1 cellular context compared by ENCODE assay signal in the genomic region with DNA sequence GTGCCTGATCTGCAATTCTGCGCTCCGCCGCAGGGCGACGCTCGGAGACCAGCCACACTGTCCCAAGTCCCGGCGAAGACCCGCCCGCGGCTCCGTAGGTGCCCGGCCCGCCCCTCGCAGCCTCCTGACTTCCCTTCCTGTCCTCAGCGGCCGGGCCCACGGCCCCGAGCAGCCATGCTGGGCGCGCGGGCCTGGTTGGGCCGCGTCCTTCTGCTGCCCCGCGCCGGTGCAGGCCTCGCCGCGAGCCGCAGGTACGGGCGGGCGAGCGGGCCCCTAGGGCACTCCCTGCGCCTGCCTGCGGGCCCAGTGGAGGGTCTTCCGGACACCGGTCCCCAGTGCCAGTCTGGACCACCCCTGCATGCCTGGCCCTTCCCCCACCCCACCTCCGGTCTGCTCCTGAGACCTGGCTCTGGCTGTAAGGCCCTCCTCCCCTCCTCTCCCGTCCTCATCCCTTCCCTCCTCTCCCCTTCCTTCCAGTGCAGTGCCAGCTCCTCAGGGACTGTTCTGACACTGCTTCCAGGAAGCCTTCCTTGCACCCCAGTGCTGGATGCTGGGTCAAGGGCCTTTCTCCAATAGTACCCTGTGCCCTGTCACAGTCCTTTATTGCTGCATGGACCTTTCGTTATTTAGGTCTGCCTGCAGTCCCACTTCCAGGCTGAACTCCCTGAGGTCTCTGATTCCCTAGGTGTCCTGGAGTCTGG.
TF ChIP-seq lines count a peak whose summit lies in the region.

A gene (plus strand): TSS at position 140 of the 701 bp plus-strand sequence. CDS start 35 bp downstream, at position 175.

TF ChIP-seq in HepG2, 621 proteins besides CTCF, POLR2A, EP300 and RAD21 (continued from another document and continues in another):
- TF ChIP-seq, protein P1, sequence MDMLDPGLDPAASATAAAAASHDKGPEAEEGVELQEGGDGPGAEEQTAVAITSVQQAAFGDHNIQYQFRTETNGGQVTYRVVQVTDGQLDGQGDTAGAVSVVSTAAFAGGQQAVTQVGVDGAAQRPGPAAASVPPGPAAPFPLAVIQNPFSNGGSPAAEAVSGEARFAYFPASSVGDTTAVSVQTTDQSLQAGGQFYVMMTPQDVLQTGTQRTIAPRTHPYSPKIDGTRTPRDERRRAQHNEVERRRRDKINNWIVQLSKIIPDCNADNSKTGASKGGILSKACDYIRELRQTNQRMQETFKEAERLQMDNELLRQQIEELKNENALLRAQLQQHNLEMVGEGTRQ (IDR thresholded peaks at IDR 0.05; ENCODE audit: low read depth, low read length) = no peak
- TF ChIP-seq, protein P1 (CRISPR knock-in tag; IDR thresholded peaks at IDR 0.05; ENCODE audit: borderline replicate concordance) = no peak
- TF ChIP-seq MIER2 (CRISPR knock-in tag; IDR thresholded peaks at IDR 0.05) (peak; percentile 44; the same call in 1 of the 2 replicates), SSRP1 (CRISPR knock-in tag; IDR thresholded peaks at IDR 0.05) (no peak), GFI1 (CRISPR knock-in tag; IDR thresholded peaks at IDR 0.05; ENCODE audit: borderline replicate concordance) (peak; percentile 16; the same call in 1 of the 2 replicates), ZNF136 (CRISPR knock-in tag; IDR thresholded peaks at IDR 0.05; ENCODE audit: low read depth) (no peak), ZBTB20 (CRISPR knock-in tag; IDR thresholded peaks at IDR 0.05; ENCODE audit: borderline replicate concordance, low read depth) (0 out of 2 replicates have a peak, but pooled peaks have one; percentile 50), MTA1 (CRISPR knock-in tag; IDR thresholded peaks at IDR 0.05; ENCODE audit: borderline replicate concordance) (peak; percentile 53; the same call in 1 of the 2 replicates), MTF2 (CRISPR knock-in tag; IDR thresholded peaks at IDR 0.05; ENCODE audit: borderline replicate concordance) (no peak), GZF1 (CRISPR knock-in tag; IDR thresholded peaks at IDR 0.05) (peak; percentile 57; the same call in 1 of the 2 replicates), SUZ12 (IDR thresholded peaks at IDR 0.05; ENCODE audit: low read depth, low read length) (no peak), SP4 (CRISPR knock-in tag; IDR thresholded peaks at IDR 0.05) (no peak; the same call in 1 of the 2 replicates), CBX2 (IDR thresholded peaks at IDR 0.05; ENCODE audit: low read depth, low read length) (no peak), CBX2 (CRISPR knock-in tag; IDR thresholded peaks at IDR 0.05; ENCODE audit: low read depth) (peak; percentile 68; the same call in 1 of the 2 replicates), TCF7 (IDR thresholded peaks at IDR 0.05; ENCODE audit: low read depth) (no peak), HNRNPUL1 (IDR thresholded peaks at IDR 0.05; ENCODE audit: low read depth, low read length) (no peak), ZNF382 (CRISPR knock-in tag; IDR thresholded peaks at IDR 0.05; ENCODE audit: borderline replicate concordance) (no peak), ZFP36L1 (CRISPR knock-in tag; IDR thresholded peaks at IDR 0.05) (no peak; the same call in 1 of the 2 replicates), GATAD1 (CRISPR knock-in tag; IDR thresholded peaks at IDR 0.05) (peak; percentile 63), ZNF616 (CRISPR knock-in tag; IDR thresholded peaks at IDR 0.05; ENCODE audit: low read depth) (no peak), KLF11 (CRISPR knock-in tag; IDR thresholded peaks at IDR 0.05) (peak; percentile 29; the same call in 1 of the 2 replicates), ZNF598 (CRISPR knock-in tag; IDR thresholded peaks at IDR 0.05; ENCODE audit: borderline replicate concordance) (no peak), ZNF562 (CRISPR knock-in tag; IDR thresholded peaks at IDR 0.05; ENCODE audit: borderline replicate concordance) (no peak), ZNF709 (CRISPR knock-in tag; IDR thresholded peaks at IDR 0.05) (peak; percentile 83), CREB1 (IDR thresholded peaks at IDR 0.05) (no peak), CREB1 (CRISPR knock-in tag; IDR thresholded peaks at IDR 0.05) (no peak), TMF1 (CRISPR knock-in tag; IDR thresholded peaks at IDR 0.05; ENCODE audit: low read depth) (no peak), SIX1 (CRISPR knock-in tag; IDR thresholded peaks at IDR 0.05; ENCODE audit: borderline replicate concordance) (no peak), ZNF124 (CRISPR knock-in tag; IDR thresholded peaks at IDR 0.05) (peak; percentile 79), ZNF431 (CRISPR knock-in tag; IDR thresholded peaks at IDR 0.05; ENCODE audit: borderline replicate concordance, low read depth) (0 out of 2 replicates have a peak, but pooled peaks have one; percentile 50), ZSCAN21 (CRISPR knock-in tag; IDR thresholded peaks at IDR 0.05; ENCODE audit: borderline replicate concordance) (peak; percentile 86), ZNF879 (CRISPR knock-in tag; IDR thresholded peaks at IDR 0.05) (0 out of 2 replicates have a peak, but pooled peaks have one; percentile 73), KDM6A (CRISPR knock-in tag; IDR thresholded peaks at IDR 0.05; ENCODE audit: low read depth) (no peak), TARDBP (CRISPR knock-in tag; IDR thresholded peaks at IDR 0.05) (no peak), ZNF263 (CRISPR knock-in tag; IDR thresholded peaks at IDR 0.05) (peak; percentile 86), ZNF747 (CRISPR knock-in tag; IDR thresholded peaks at IDR 0.05; ENCODE audit: borderline replicate concordance) (peak; percentile 46; the same call in 1 of the 2 replicates), ZNF777 (CRISPR knock-in tag; IDR thresholded peaks at IDR 0.05) (peak; percentile 69), RELA (CRISPR knock-in tag; IDR thresholded peaks at IDR 0.05) (peak; percentile 72), MXI1 (IDR thresholded peaks at IDR 0.05; ENCODE audit: borderline replicate concordance, low read depth, low read length) (peak; percentile 80; the same call in 1 of the 3 replicates), ZNF282 (IDR thresholded peaks at IDR 0.05; ENCODE audit: partially characterized antibody) (no peak), ZSCAN30 (CRISPR knock-in tag; IDR thresholded peaks at IDR 0.05) (no peak), NAIF1 (CRISPR knock-in tag; IDR thresholded peaks at IDR 0.05; ENCODE audit: borderline replicate concordance) (no peak)
- TF ChIP-seq, protein P2, sequence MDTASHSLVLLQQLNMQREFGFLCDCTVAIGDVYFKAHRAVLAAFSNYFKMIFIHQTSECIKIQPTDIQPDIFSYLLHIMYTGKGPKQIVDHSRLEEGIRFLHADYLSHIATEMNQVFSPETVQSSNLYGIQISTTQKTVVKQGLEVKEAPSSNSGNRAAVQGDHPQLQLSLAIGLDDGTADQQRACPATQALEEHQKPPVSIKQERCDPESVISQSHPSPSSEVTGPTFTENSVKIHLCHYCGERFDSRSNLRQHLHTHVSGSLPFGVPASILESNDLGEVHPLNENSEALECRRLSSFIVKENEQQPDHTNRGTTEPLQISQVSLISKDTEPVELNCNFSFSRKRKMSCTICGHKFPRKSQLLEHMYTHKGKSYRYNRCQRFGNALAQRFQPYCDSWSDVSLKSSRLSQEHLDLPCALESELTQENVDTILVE (CRISPR knock-in tag; IDR thresholded peaks at IDR 0.05) = peak; percentile 75; the same call in 1 of the 2 replicates
- TF ChIP-seq, protein P3, sequence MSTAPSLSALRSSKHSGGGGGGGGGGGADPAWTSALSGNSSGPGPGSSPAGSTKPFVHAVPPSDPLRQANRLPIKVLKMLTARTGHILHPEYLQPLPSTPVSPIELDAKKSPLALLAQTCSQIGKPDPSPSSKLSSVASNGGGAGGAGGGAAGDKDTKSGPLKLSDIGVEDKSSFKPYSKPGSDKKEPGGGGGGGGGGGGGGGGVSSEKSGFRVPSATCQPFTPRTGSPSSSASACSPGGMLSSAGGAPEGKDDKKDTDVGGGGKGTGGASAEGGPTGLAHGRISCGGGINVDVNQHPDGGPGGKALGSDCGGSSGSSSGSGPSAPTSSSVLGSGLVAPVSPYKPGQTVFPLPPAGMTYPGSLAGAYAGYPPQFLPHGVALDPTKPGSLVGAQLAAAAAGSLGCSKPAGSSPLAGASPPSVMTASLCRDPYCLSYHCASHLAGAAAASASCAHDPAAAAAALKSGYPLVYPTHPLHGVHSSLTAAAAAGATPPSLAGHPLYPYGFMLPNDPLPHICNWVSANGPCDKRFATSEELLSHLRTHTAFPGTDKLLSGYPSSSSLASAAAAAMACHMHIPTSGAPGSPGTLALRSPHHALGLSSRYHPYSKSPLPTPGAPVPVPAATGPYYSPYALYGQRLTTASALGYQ (CRISPR knock-in tag; IDR thresholded peaks at IDR 0.05) = peak; percentile 75; the same call in 1 of the 2 replicates
- TF ChIP-seq, protein P4, sequence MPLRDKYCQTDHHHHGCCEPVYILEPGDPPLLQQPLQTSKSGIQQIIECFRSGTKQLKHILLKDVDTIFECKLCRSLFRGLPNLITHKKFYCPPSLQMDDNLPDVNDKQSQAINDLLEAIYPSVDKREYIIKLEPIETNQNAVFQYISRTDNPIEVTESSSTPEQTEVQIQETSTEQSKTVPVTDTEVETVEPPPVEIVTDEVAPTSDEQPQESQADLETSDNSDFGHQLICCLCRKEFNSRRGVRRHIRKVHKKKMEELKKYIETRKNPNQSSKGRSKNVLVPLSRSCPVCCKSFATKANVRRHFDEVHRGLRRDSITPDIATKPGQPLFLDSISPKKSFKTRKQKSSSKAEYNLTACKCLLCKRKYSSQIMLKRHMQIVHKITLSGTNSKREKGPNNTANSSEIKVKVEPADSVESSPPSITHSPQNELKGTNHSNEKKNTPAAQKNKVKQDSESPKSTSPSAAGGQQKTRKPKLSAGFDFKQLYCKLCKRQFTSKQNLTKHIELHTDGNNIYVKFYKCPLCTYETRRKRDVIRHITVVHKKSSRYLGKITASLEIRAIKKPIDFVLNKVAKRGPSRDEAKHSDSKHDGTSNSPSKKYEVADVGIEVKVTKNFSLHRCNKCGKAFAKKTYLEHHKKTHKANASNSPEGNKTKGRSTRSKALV (CRISPR knock-in tag; IDR thresholded peaks at IDR 0.05) = peak; percentile 79; the same call in 1 of the 2 replicates
- TF ChIP-seq, protein P5, sequence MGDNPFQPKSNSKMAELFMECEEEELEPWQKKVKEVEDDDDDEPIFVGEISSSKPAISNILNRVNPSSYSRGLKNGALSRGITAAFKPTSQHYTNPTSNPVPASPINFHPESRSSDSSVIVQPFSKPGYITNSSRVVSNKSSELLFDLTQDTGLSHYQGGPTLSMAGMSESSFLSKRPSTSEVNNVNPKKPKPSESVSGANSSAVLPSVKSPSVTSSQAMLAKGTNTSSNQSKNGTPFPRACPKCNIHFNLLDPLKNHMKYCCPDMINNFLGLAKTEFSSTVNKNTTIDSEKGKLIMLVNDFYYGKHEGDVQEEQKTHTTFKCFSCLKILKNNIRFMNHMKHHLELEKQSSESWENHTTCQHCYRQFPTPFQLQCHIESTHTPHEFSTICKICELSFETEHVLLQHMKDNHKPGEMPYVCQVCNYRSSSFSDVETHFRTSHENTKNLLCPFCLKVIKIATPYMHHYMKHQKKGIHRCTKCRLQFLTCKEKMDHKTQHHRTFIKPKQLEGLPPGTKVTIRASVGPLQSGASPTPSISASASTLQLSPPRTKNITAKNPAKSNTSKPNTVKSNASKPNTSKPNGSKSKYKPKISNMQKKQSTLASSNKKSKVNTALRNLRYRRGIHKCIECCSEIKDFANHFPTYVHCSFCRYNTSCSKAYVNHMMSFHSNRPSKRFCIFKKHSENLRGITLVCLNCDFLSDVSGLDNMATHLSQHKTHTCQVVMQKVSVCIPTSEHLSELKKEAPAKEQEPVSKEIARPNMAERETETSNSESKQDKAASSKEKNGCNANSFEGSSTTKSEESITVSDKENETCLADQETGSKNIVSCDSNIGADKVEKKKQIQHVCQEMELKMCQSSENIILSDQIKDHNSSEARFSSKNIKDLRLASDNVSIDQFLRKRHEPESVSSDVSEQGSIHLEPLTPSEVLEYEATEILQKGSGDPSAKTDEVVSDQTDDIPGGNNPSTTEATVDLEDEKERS (CRISPR knock-in tag; IDR thresholded peaks at IDR 0.05) = no peak
- TF ChIP-seq, protein P6, sequence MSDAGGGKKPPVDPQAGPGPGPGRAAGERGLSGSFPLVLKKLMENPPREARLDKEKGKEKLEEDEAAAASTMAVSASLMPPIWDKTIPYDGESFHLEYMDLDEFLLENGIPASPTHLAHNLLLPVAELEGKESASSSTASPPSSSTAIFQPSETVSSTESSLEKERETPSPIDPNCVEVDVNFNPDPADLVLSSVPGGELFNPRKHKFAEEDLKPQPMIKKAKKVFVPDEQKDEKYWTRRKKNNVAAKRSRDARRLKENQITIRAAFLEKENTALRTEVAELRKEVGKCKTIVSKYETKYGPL (CRISPR knock-in tag; IDR thresholded peaks at IDR 0.05) = peak; percentile 79
- TF ChIP-seq, protein P7, sequence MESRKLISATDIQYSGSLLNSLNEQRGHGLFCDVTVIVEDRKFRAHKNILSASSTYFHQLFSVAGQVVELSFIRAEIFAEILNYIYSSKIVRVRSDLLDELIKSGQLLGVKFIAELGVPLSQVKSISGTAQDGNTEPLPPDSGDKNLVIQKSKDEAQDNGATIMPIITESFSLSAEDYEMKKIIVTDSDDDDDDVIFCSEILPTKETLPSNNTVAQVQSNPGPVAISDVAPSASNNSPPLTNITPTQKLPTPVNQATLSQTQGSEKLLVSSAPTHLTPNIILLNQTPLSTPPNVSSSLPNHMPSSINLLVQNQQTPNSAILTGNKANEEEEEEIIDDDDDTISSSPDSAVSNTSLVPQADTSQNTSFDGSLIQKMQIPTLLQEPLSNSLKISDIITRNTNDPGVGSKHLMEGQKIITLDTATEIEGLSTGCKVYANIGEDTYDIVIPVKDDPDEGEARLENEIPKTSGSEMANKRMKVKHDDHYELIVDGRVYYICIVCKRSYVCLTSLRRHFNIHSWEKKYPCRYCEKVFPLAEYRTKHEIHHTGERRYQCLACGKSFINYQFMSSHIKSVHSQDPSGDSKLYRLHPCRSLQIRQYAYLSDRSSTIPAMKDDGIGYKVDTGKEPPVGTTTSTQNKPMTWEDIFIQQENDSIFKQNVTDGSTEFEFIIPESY (CRISPR knock-in tag; IDR thresholded peaks at IDR 0.05) = 0 out of 2 replicates have a peak, but pooled peaks have one; percentile 28
- TF ChIP-seq, protein P8, sequence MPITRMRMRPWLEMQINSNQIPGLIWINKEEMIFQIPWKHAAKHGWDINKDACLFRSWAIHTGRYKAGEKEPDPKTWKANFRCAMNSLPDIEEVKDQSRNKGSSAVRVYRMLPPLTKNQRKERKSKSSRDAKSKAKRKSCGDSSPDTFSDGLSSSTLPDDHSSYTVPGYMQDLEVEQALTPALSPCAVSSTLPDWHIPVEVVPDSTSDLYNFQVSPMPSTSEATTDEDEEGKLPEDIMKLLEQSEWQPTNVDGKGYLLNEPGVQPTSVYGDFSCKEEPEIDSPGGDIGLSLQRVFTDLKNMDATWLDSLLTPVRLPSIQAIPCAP (CRISPR knock-in tag; IDR thresholded peaks at IDR 0.05; ENCODE audit: low read depth) = 0 out of 2 replicates have a peak, but pooled peaks have one; percentile 57
- TF ChIP-seq, protein P9, sequence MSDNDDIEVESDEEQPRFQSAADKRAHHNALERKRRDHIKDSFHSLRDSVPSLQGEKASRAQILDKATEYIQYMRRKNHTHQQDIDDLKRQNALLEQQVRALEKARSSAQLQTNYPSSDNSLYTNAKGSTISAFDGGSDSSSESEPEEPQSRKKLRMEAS (IDR thresholded peaks at IDR 0.05) = peak; percentile 79; the same call in 1 of the 2 replicates
